Comparison of ENCODE assay signal across 31 cellular contexts in the genomic region with DNA sequence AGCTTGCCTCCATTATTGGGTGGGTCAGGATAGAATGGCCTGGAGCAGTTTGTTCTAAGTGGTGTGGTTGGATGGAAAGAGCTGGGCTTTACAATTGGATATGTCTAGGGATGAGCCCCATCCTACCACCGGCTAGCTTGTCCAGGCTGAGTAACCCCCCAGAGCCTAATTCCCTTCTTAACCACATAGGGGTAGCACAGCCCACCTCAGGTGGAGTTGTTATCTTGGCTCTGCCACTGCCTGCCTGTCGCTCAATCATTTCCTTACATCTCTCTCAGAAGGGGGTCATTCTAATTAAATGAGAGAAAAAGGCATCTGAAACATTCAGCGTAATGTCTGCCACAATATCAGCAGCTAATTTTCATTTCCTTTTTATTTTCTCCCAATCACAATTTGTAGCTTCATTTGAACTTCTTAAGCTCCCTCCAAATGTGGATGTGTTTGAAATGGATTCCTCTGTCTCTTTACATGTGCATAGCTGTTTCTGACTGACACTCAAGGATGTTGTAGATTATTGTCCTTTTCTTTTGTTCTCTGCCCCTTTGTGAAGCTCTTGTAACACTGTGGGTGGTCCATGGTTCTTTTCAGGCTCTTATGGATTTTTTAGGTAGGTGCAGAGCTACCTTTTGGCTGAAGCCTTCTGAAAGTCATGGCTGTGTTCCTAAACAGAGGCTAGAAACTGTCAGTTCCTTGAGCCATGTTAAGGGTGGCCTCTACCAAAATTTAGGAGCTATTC.
DNase-seq lines count a peak whose midpoint lies in the region; ATAC-seq and TF ChIP-seq lines count a peak whose summit lies in the region.
"Had no signal": no experiment of that assay in that cellular context is flagged by ENCODE, and none has a peak within 500 bp of the region (broad histone marks: within the 10 kb centered on the region; RNA-seq: fewer than 3 reads in every experiment).

No MANE protein-coding gene starts in this region.

- H3K27ac ChIP-seq in BLaER1 (0 out of 2 replicates have a peak overlapping the region, but pooled peaks have one; percentile 11), HUES6 (ENCODE audit: low read depth, low read length) (peak overlapping the region; percentile 63; the same call in 1 of the 2 replicates), iPS-20b (ENCODE audit: low read length) (no peak overlapping the region), brain microvascular endothelial cell (no peak overlapping the region)
- H3K27ac ChIP-seq: coronary artery, psoas muscle, SJSA1, stomach, thyroid gland, uterus, WERI-Rb-1 had no signal

- H3K27me3 Mint-ChIP-seq in WTC11 (ENCODE audit: low read depth): peaks cover 10% of the 10 kb centered on the region; the same call in 1 of the 2 replicates
- H3K27me3 Mint-ChIP-seq: activated CD4-positive, alpha-beta T cell treated with anti-CD3 and anti-CD28 coated beads, Interleukin-2, amount 10 ng/mL, durations not matched to agents 7 days and 5 days; activated naive CD8-positive, alpha-beta T cell treated with anti-CD3 and anti-CD28 coated beads, Interleukin-2, amount 10 ng/mL, durations not matched to agents 7 days and 5 days; CD4-positive, alpha-beta memory T cell had no signal

- H3K9me3 ChIP-seq in BLaER1 (no peaks in the 10 kb centered on the region), HUES6 (ENCODE audit: control insufficient read depth, insufficient read depth, low read depth, low read length) (no peaks in the 10 kb centered on the region), iPS-20b (ENCODE audit: insufficient read depth, low read depth, low read length) (no peaks in the 10 kb centered on the region)
- H3K9me3 ChIP-seq: psoas muscle, SJSA1, stomach, thyroid gland, uterus had no signal

- no peaks in the 10 kb centered on the region for H4K20me1 ChIP-seq in BLaER1

- H3K4me1 Mint-ChIP-seq in WTC11: peaks cover 26% of the 10 kb centered on the region
- H3K4me1 Mint-ChIP-seq: activated CD4-positive, alpha-beta T cell treated with anti-CD3 and anti-CD28 coated beads, Interleukin-2, amount 10 ng/mL, durations not matched to agents 7 days and 5 days; activated naive CD8-positive, alpha-beta T cell treated with anti-CD3 and anti-CD28 coated beads, Interleukin-2, amount 10 ng/mL, durations not matched to agents 7 days and 5 days; CD4-positive, alpha-beta memory T cell had no signal

- 0 out of 2 replicates have a peak overlapping the region, but pooled peaks have one; percentile 3 for H3K27ac Mint-ChIP-seq in WTC11
- H3K27ac Mint-ChIP-seq: activated CD4-positive, alpha-beta T cell treated with anti-CD3 and anti-CD28 coated beads, Interleukin-2, amount 10 ng/mL, durations not matched to agents 7 days and 5 days; activated naive CD8-positive, alpha-beta T cell treated with anti-CD3 and anti-CD28 coated beads, Interleukin-2, amount 10 ng/mL, durations not matched to agents 7 days and 5 days; CD4-positive, alpha-beta memory T cell; mesothelial cell of epicardium had no signal

- no peaks in the 10 kb centered on the region for H3K36me3 ChIP-seq in BLaER1
- no peaks in the 10 kb centered on the region for H3K36me3 ChIP-seq in HUES6 (ENCODE audit: control insufficient read depth, insufficient read depth, low read length)
- H3K36me3 ChIP-seq in iPS-20b (ENCODE audit: insufficient read depth, low read depth, low read length): no peaks in the 10 kb centered on the region
- no peaks in the 10 kb centered on the region for H3K36me3 ChIP-seq in brain microvascular endothelial cell (replicated peaks)
- H3K36me3 ChIP-seq: SJSA1, stomach, thyroid gland, uterus, WERI-Rb-1 had no signal

- peaks cover 58% of the 10 kb centered on the region for H3K4me1 ChIP-seq in BLaER1
- peaks cover 16% of the 10 kb centered on the region for H3K4me1 ChIP-seq in HUES6 (ENCODE audit: control insufficient read depth, insufficient read depth, low read length)
- H3K4me1 ChIP-seq in iPS-20b (ENCODE audit: insufficient read depth, low read length): peaks cover 15% of the 10 kb centered on the region; the same call in 1 of the 2 replicates
- H3K4me1 ChIP-seq: psoas muscle, SJSA1, uterus had no signal

- DNase-seq in WTC11 (ENCODE audit: low spot score) (peak; percentile 25), NCI-H1436 treated with DMSO at 0.1 percent for 48 hours (lab: John Stamatoyannopoulos, UW) (no peak), brain microvascular endothelial cell (no peak), DMS79 treated with DMSO at 0.1 percent for 48 hours (lab: John Stamatoyannopoulos, UW) (no peak), NCI-H226 (no peak)
- DNase-seq: activated CD4-positive, alpha-beta T cell treated with anti-CD3 and anti-CD28 coated beads, Interleukin-2, amount 10 ng/mL, durations not matched to agents 7 days and 5 days; activated naive CD8-positive, alpha-beta T cell treated with anti-CD3 and anti-CD28 coated beads, Interleukin-2, amount 10 ng/mL, durations not matched to agents 7 days and 5 days; caudate nucleus; CD4-positive, alpha-beta memory T cell; effector memory CD4-positive, alpha-beta T cell; EL; hypothalamus; NCI-H187; NCI-H774; psoas muscle; RPMI8226; stimulated activated CD4-positive, alpha-beta T cell treated with anti-CD3 and anti-CD28 coated beads, Interleukin-12 subunit alpha, Interleukin-12 subunit beta, amount 100 ng/mL, for 4 hours; stimulated activated CD4-positive, alpha-beta T cell treated with anti-CD3 and anti-CD28 coated beads, Interleukin-2, amount 100 ng/mL, for 48 hours; stomach; T1000; thyroid gland; uterus; WERI-Rb-1 had no signal

- ATAC-seq in WTC11: peak; percentile 94
- ATAC-seq: GM12878, psoas muscle, sciatic nerve had no signal

- POLR2A ChIA-PET in WTC11 (lab: Charles Lee): no interaction called here

- in situ Hi-C loops in brain microvascular endothelial cell (cut with HindIII; ENCODE audit: low pct_ligation_motif_present, low sequenced_read_pairs): no loop called here

- H3K27me3 ChIP-seq in BLaER1 (no peaks in the 10 kb centered on the region), HUES6 (ENCODE audit: control insufficient read depth, insufficient read depth, low read length) (no peaks in the 10 kb centered on the region), iPS-20b (ENCODE audit: insufficient read depth, low read length) (no peaks in the 10 kb centered on the region), brain microvascular endothelial cell (replicated peaks) (no peaks in the 10 kb centered on the region)
- H3K27me3 ChIP-seq: SJSA1, stomach, thyroid gland, uterus had no signal

- CTCF ChIA-PET in WTC11 (lab: Charles Lee): interaction anchor here (0.6 to 1.7 kb wide), 15 partner anchors 9 to 889 kb away, joined by 3 to 13 read pairs (median 4); no protein-coding TSS in a partner anchor

- H3K9ac ChIP-seq in BLaER1 (no peak overlapping the region), HUES6 (ENCODE audit: low read length) (peak overlapping the region; percentile 12), iPS-20b (ENCODE audit: low read depth, low read length) (no peak overlapping the region)

- H3K9me3 Mint-ChIP-seq in WTC11: no peaks in the 10 kb centered on the region
- H3K9me3 Mint-ChIP-seq: activated CD4-positive, alpha-beta T cell treated with anti-CD3 and anti-CD28 coated beads, Interleukin-2, amount 10 ng/mL, durations not matched to agents 7 days and 5 days; activated naive CD8-positive, alpha-beta T cell treated with anti-CD3 and anti-CD28 coated beads, Interleukin-2, amount 10 ng/mL, durations not matched to agents 7 days and 5 days; mesothelial cell of epicardium had no signal

- H3K4me2 ChIP-seq in BLaER1: peak overlapping the region; percentile 46; the same call in 1 of the 2 replicates

- TF ChIP-seq CTCF in WTC11 (IDR thresholded peaks at IDR 0.05) (no peak), brain microvascular endothelial cell (IDR thresholded peaks at IDR 0.05; ENCODE audit: low read depth, low read length, missing control alignments) (no peak)

- H3K4me3 Mint-ChIP-seq in WTC11: no peak overlapping the region
- H3K4me3 Mint-ChIP-seq: activated CD4-positive, alpha-beta T cell treated with anti-CD3 and anti-CD28 coated beads, Interleukin-2, amount 10 ng/mL, durations not matched to agents 7 days and 5 days; activated naive CD8-positive, alpha-beta T cell treated with anti-CD3 and anti-CD28 coated beads, Interleukin-2, amount 10 ng/mL, durations not matched to agents 7 days and 5 days; CD4-positive, alpha-beta memory T cell; mesothelial cell of epicardium had no signal

- H3K4me3 ChIP-seq in BLaER1 (no peak overlapping the region), HUES6 (ENCODE audit: low read depth, low read length) (no peak overlapping the region), iPS-20b (ENCODE audit: low read length) (peak overlapping the region; percentile 32; the same call in 1 of the 2 replicates), brain microvascular endothelial cell (ENCODE audit: low read depth, low read length) (no peak overlapping the region)
- H3K4me3 ChIP-seq: coronary artery, GM12878, psoas muscle, SJSA1, stomach, thyroid gland, uterus had no signal

- no peaks in the 10 kb centered on the region for H3K36me3 Mint-ChIP-seq in WTC11
- H3K36me3 Mint-ChIP-seq: activated naive CD8-positive, alpha-beta T cell treated with anti-CD3 and anti-CD28 coated beads, Interleukin-2, amount 10 ng/mL, durations not matched to agents 7 days and 5 days; CD4-positive, alpha-beta memory T cell; mesothelial cell of epicardium had no signal

TF ChIP-seq in WTC11, 78 proteins besides CTCF, POLR2A, EP300 and RAD21 (continues in another document):
- TF ChIP-seq HMGXB4 (CRISPR knock-in tag; IDR thresholded peaks at IDR 0.05): no peak
- no peak for TF ChIP-seq FOXJ3 (CRISPR knock-in tag; IDR thresholded peaks at IDR 0.05; ENCODE audit: borderline replicate concordance)
- TF ChIP-seq CREB1 (CRISPR knock-in tag; IDR thresholded peaks at IDR 0.05): no peak
- TF ChIP-seq EMX1 (CRISPR knock-in tag; IDR thresholded peaks at IDR 0.05): no peak
- no peak for TF ChIP-seq NR2C2 (CRISPR knock-in tag; IDR thresholded peaks at IDR 0.05)

Comparison
In these comparisons a context has a peak if more than half of its experiments do, and no peak if none do; other contexts are left out.
1. H3K27ac ChIP-seq: peak in BLaER1 (single experiment) and HUES6 (single experiment); none in iPS-20b (single experiment) and brain microvascular endothelial cell (single experiment).